ENCODE assay signal across 8 cellular contexts in genomic region chr6:130018292-130018829, GRCh38. TPM values are rescaled to one million over a fixed set of nuclear protein-coding genes. Genes with fewer than 3 reads are reported as not detected.
DNase-seq lines count a peak whose midpoint lies in the region; ATAC-seq and TF ChIP-seq lines count a peak whose summit lies in the region.

L3MBTL3 (plus strand) TSS chr6:130018581; CDS start chr6:130042700, 24,119 bp downstream.

- in situ Hi-C loops in HAP-1 (cut with MboI; ENCODE audit: low sequenced_read_pairs): no loop called here

- H3K4me1 ChIP-seq in ES-I3 (ENCODE audit: insufficient read depth, low read length) (no peaks in the 10 kb centered on the region; the same call in 1 of the 2 replicates), HAP-1 (peaks cover 6% of the 10 kb centered on the region), MM.1S (ENCODE audit: low read length) (peaks cover 9% of the 10 kb centered on the region; the same call in 1 of the 2 replicates), suprapubic skin (peaks cover 11% of the 10 kb centered on the region)

- H3K4me3 ChIP-seq in HAP-1: peak within 1 kb of the TSS; percentile 81
- H3K4me3 ChIP-seq in MM.1S (ENCODE audit: low read length): peak within 1 kb of the TSS; percentile 91
- peak within 1 kb of the TSS; percentile 94 for H3K4me3 ChIP-seq in suprapubic skin

- H3K36me3 ChIP-seq in ES-I3 (ENCODE audit: insufficient read depth, low read length) (no peaks in the 10 kb centered on the region), HAP-1 (replicated peaks) (no peaks in the 10 kb centered on the region), MM.1S (replicated peaks; ENCODE audit: insufficient read depth, low read length) (no peaks in the 10 kb centered on the region), suprapubic skin (no peaks in the 10 kb centered on the region)

- TF ChIP-seq CTCF in MM.1S (IDR thresholded peaks at IDR 0.05; ENCODE audit: low read length) (no peak), glutamatergic neuron (IDR thresholded peaks at IDR 0.05; ENCODE audit: partially characterized antibody, unreplicated experiment) (no peak), omental fat pad (IDR thresholded peaks at IDR 0.05) (no peak), suprapubic skin (IDR thresholded peaks at IDR 0.05) (no peak)

- peak within 1 kb of the TSS; percentile 97 for H3K4me3 Mint-ChIP-seq in glutamatergic neuron (ENCODE audit: unreplicated experiment)

- H3K27me3 ChIP-seq in HAP-1 (ENCODE audit: low read depth) (no peaks in the 10 kb centered on the region), MM.1S (replicated peaks; ENCODE audit: insufficient read depth, low read length) (no peaks in the 10 kb centered on the region), suprapubic skin (no peaks in the 10 kb centered on the region)

- no peaks in the 10 kb centered on the region for H3K79me2 ChIP-seq in MM.1S (ENCODE audit: low read length)

- no peaks in the 10 kb centered on the region for H3K9me3 Mint-ChIP-seq in activated naive CD4-positive, alpha-beta T cell treated with anti-CD3 and anti-CD28 coated beads, Interleukin-2, amount 50 U/mL, for 72 hours
- peaks cover 7% of the 10 kb centered on the region for H3K9me3 Mint-ChIP-seq in glutamatergic neuron (ENCODE audit: unreplicated experiment)

- H3K27me3 Mint-ChIP-seq in glutamatergic neuron (ENCODE audit: unreplicated experiment): peaks cover 7% of the 10 kb centered on the region

- H3K9me2 ChIP-seq in MM.1S (replicated peaks; ENCODE audit: insufficient read depth, low read length): no peaks in the 10 kb centered on the region

- H3K36me3 Mint-ChIP-seq in activated naive CD4-positive, alpha-beta T cell treated with anti-CD3 and anti-CD28 coated beads, Interleukin-2, amount 50 U/mL, for 72 hours: peaks cover 8% of the 10 kb centered on the region in 2 donors
- H3K36me3 Mint-ChIP-seq in glutamatergic neuron (ENCODE audit: unreplicated experiment): no peaks in the 10 kb centered on the region

- DNase-seq in HAP-1 (ENCODE audit: low spot score in 2 of 2): peak; percentile 68 to 90
- DNase-seq in MM.1S: peak; percentile 87
- DNase-seq in SKM-1 treated with dmso at 0.1 percent for 144 hours (lab: John Stamatoyannopoulos, UW; ENCODE audit: unreplicated experiment): peak; percentile 79
- DNase-seq in activated naive CD4-positive, alpha-beta T cell treated with anti-CD3 and anti-CD28 coated beads, Interleukin-2, amount 50 U/mL, for 72 hours (ENCODE audit: low spot score in 2 of 2): peak; percentile 80
- peak; percentile 94 for DNase-seq in glutamatergic neuron
- peak; percentile 75 for DNase-seq in omental fat pad (ENCODE audit: low spot score)
- peak; percentile 90 to 92 for DNase-seq in suprapubic skin (ENCODE audit: low spot score in 2 of 2)

- H2AFZ ChIP-seq in MM.1S (ENCODE audit: low read length): peak within 1 kb of the TSS; percentile 90

- WGBS in suprapubic skin: under 1% methylated on average over 29 of the region's 29 CpGs

- H3K9me3 ChIP-seq in ES-I3 (ENCODE audit: control insufficient read depth, insufficient read depth, low read length) (no peaks in the 10 kb centered on the region), HAP-1 (no peaks in the 10 kb centered on the region), MM.1S (replicated peaks; ENCODE audit: insufficient read depth, low read length) (no peaks in the 10 kb centered on the region), suprapubic skin (no peaks in the 10 kb centered on the region)

- H3K4me2 ChIP-seq in MM.1S (ENCODE audit: low read depth, low read length): peak within 1 kb of the TSS; percentile 68

- TF ChIP-seq POLR2A in suprapubic skin (IDR thresholded peaks at IDR 0.05): no peak

- H3F3A ChIP-seq in MM.1S (ENCODE audit: insufficient read depth, low read length): peaks cover 8% of the 10 kb centered on the region; the same call in 1 of the 2 replicates

- H3K4me1 Mint-ChIP-seq in glutamatergic neuron (ENCODE audit: low read depth, unreplicated experiment): no peaks in the 10 kb centered on the region

- TF ChIP-seq EP300 in suprapubic skin (IDR thresholded peaks at IDR 0.05): no peak

- H3K27ac Mint-ChIP-seq in activated naive CD4-positive, alpha-beta T cell treated with anti-CD3 and anti-CD28 coated beads, Interleukin-2, amount 50 U/mL, for 72 hours: peak within 1 kb of the TSS; percentile 94 to 98
- H3K27ac Mint-ChIP-seq in glutamatergic neuron (ENCODE audit: unreplicated experiment): peak within 1 kb of the TSS; percentile 93

- no peaks in the 10 kb centered on the region for H4K20me1 ChIP-seq in MM.1S (ENCODE audit: insufficient read depth, low read length)

- H3K9ac ChIP-seq in ES-I3 (ENCODE audit: low read depth, low read length) (peak within 1 kb of the TSS; percentile 97), MM.1S (ENCODE audit: low read length) (peak within 1 kb of the TSS; percentile 54; the same call in 1 of the 2 replicates)

- peak within 1 kb of the TSS; percentile 32; the same call in 1 of the 2 replicates for H3K27ac ChIP-seq in MM.1S (ENCODE audit: low read length)
- H3K27ac ChIP-seq in suprapubic skin: peak within 1 kb of the TSS; percentile 70

- peak; percentile 79 to 85 for ATAC-seq in activated naive CD4-positive, alpha-beta T cell treated with anti-CD3 and anti-CD28 coated beads, Interleukin-2, amount 50 U/mL, for 72 hours
- peak; percentile 85 for ATAC-seq in omental fat pad (ENCODE audit: low FRiP score)

RNA-seq across cellular contexts. Expression of gene L3MBTL3, which starts in this region (rescaled TPM):
- total RNA-seq in activated naive CD4-positive, alpha-beta T cell treated with anti-CD3 and anti-CD28 coated beads, Interleukin-2, amount 50 U/mL, for 72 hours: 1 to 10 TPM; 3.1 to 5.4 TPM
- total RNA-seq in glutamatergic neuron (ENCODE audit: unreplicated experiment) (22.8 TPM), omental fat pad (10 to 100 TPM in 1 of 4 donors, 1 to 10 TPM in 3; 6.9 to 22.2 (median 8.0) TPM), suprapubic skin (10 to 100 TPM in 1 of 4 donors, 1 to 10 TPM in 3; 4.2 to 12.8 (median 6.2) TPM)

Comparison
In these comparisons a context has a peak if more than half of its experiments do, and no peak if none do; other contexts are left out.
1. Peak in every context shown above with its lines: DNase-seq, ATAC-seq, H3K4me3 ChIP-seq and H3K27ac ChIP-seq.